16 cellular contexts compared by ENCODE assay signal in genomic region chr1:6006882-6007281, GRCh38. TPM values are rescaled to one million over a fixed set of nuclear protein-coding genes. Genes with fewer than 3 reads are reported as not detected.
DNase-seq lines count a peak whose midpoint lies in the region; ATAC-seq and TF ChIP-seq lines count a peak whose summit lies in the region.
"Had no signal": no experiment of that assay in that cellular context is flagged by ENCODE, and none has a peak within 500 bp of the region (broad histone marks: within the 10 kb centered on the region; RNA-seq: fewer than 3 reads in every experiment).

No MANE protein-coding gene starts in this region.

- no peak overlapping the region for H4K8ac ChIP-seq in neuronal stem cell (ENCODE audit: low read depth, low read length)
- H4K8ac ChIP-seq in trophoblast cell (ENCODE audit: low read depth, low read length) = no peak overlapping the region

- H3K36me3 Mint-ChIP-seq in CD8-positive, alpha-beta T cell = peaks cover 13% of the 10 kb centered on the region

- no peaks in the 10 kb centered on the region for H3K9me3 ChIP-seq in CD8-positive, alpha-beta T cell (ENCODE audit: low read length)
- no peaks in the 10 kb centered on the region for H3K9me3 ChIP-seq in RWPE2 (ENCODE audit: severe bottlenecking)
- no peaks in the 10 kb centered on the region for H3K9me3 ChIP-seq in neuronal stem cell (replicated peaks in 1 of 2; ENCODE audit: control insufficient read depth in 2 of 2, insufficient read depth in 1 of 2, low read depth in 1 of 2, low read length in 2 of 2)
- H3K9me3 ChIP-seq in trophoblast cell (ENCODE audit: insufficient read depth, low read depth, low read length) = no peaks in the 10 kb centered on the region
- no peaks in the 10 kb centered on the region for H3K9me3 ChIP-seq in BE2C
- H3K9me3 ChIP-seq: colonic mucosa, HAP-1 had no signal

- no peak overlapping the region for H3K4me3 ChIP-seq in CD8-positive, alpha-beta T cell (ENCODE audit: low read depth, low read length)
- H3K4me3 ChIP-seq in RWPE2 (ENCODE audit: severe bottlenecking) (no peak overlapping the region), neuronal stem cell (ENCODE audit: low read length in 2 of 2) (no peak overlapping the region), trophoblast cell (ENCODE audit: low read depth, low read length) (no peak overlapping the region), BE2C (ENCODE audit: low read depth, low read length) (no peak overlapping the region)
- H3K4me3 ChIP-seq: colonic mucosa, HAP-1 had no signal

- H2BK12ac ChIP-seq in neuronal stem cell (ENCODE audit: low read length) = no peak overlapping the region
- H2BK12ac ChIP-seq in trophoblast cell (ENCODE audit: low read length) = no peak overlapping the region

- H3K36me3 ChIP-seq in CD8-positive, alpha-beta T cell (ENCODE audit: insufficient read depth, low read length) = no peaks in the 10 kb centered on the region
- H3K36me3 ChIP-seq in RWPE2 (ENCODE audit: low read depth) = no peaks in the 10 kb centered on the region
- H3K36me3 ChIP-seq in neuronal stem cell (replicated peaks in 1 of 2; ENCODE audit: control insufficient read depth in 2 of 2, insufficient read depth in 2 of 2, low read length in 2 of 2) = no peaks in the 10 kb centered on the region
- H3K36me3 ChIP-seq in trophoblast cell (ENCODE audit: control insufficient read depth in 1 of 2, insufficient read depth in 2 of 2, low read length in 2 of 2) = no peaks in the 10 kb centered on the region
- H3K36me3 ChIP-seq in BE2C = no peaks in the 10 kb centered on the region
- H3K36me3 ChIP-seq: colonic mucosa, HAP-1 had no signal

- no peak overlapping the region for H3K4ac ChIP-seq in neuronal stem cell (ENCODE audit: low read length)
- no peak overlapping the region for H3K4ac ChIP-seq in trophoblast cell (ENCODE audit: low read depth, low read length)

- no peak for ATAC-seq in CD8-positive, alpha-beta T cell
- ATAC-seq in RWPE2 (ENCODE audit: low read depth) (no peak), Right ventricle myocardium superior (ENCODE audit: poor library complexity) (peak; percentile 47), GM21390 (IDR thresholded peaks at IDR 0.05; ENCODE audit: unreplicated experiment) (no peak)

- H2BK120ac ChIP-seq in neuronal stem cell (ENCODE audit: low read depth, low read length) = no peak overlapping the region
- H2BK120ac ChIP-seq in trophoblast cell (ENCODE audit: insufficient read depth, low read length, poor library complexity) = no peak overlapping the region

- no peak overlapping the region for H3K9ac ChIP-seq in neuronal stem cell (ENCODE audit: low read depth, low read length, poor library complexity)
- no peak overlapping the region for H3K9ac ChIP-seq in trophoblast cell (ENCODE audit: low read length)

- peak overlapping the region; percentile 73 for H3K27ac Mint-ChIP-seq in CD8-positive, alpha-beta T cell
- H3K27ac Mint-ChIP-seq: activated B cell treated with CpG ODN at 0.5 μM for 24 hours had no signal

- no peak for DNase-seq in CD8-positive, alpha-beta T cell
- DNase-seq in RWPE2 (ENCODE audit: low spot score) (peak; percentile 36), Right ventricle myocardium superior (peak; percentile 76), neuronal stem cell (ENCODE audit: low spot score) (no peak), cerebellar nuclear complex (lab: John Stamatoyannopoulos, UW) (no peak), trophoblast cell (no peak), BE2C (no peak)
- DNase-seq: activated B cell treated with CpG ODN at 0.5 μM for 24 hours; activated gamma-delta T cell; colonic mucosa; KBM-7; MV-4-11; NCI-H1930; stimulated activated naive CD4-positive, alpha-beta T cell had no signal

- H2AFZ ChIP-seq in neuronal stem cell (ENCODE audit: low read length) (no peak overlapping the region), trophoblast cell (ENCODE audit: insufficient read depth, low read length, poor library complexity) (no peak overlapping the region)

- no peaks in the 10 kb centered on the region for H3K79me2 ChIP-seq in trophoblast cell (ENCODE audit: control insufficient read depth, insufficient read depth, low read length, poor library complexity)

- no peaks in the 10 kb centered on the region for H3K27me3 ChIP-seq in CD8-positive, alpha-beta T cell (ENCODE audit: insufficient read depth, low read length)
- H3K27me3 ChIP-seq in RWPE2 (ENCODE audit: insufficient read depth, poor library complexity, severe bottlenecking) = no peaks in the 10 kb centered on the region
- peaks cover 0 to 6% (median 0%) of the 10 kb centered on the region in 3 experiments for H3K27me3 ChIP-seq in neuronal stem cell (ENCODE audit: control insufficient read depth in 3 of 3, insufficient read depth in 3 of 3, low read depth in 1 of 3, low read length in 3 of 3)
- H3K27me3 ChIP-seq in trophoblast cell (ENCODE audit: insufficient read depth, low read length) = no peaks in the 10 kb centered on the region
- no peaks in the 10 kb centered on the region for H3K27me3 ChIP-seq in BE2C
- H3K27me3 ChIP-seq: colonic mucosa had no signal

- TF ChIP-seq CTCF in CD8-positive, alpha-beta T cell (IDR thresholded peaks at IDR 0.05) = no peak
- TF ChIP-seq CTCF in RWPE2 (IDR thresholded peaks at IDR 0.05; ENCODE audit: poor library complexity, severe bottlenecking) = no peak
- no peak for TF ChIP-seq CTCF in BE2C (IDR thresholded peaks at IDR 0.05; ENCODE audit: low read depth, low read length)

- no peak overlapping the region for H3K4me2 ChIP-seq in neuronal stem cell (ENCODE audit: insufficient read depth, low read length, poor library complexity, severe bottlenecking)
- no peak overlapping the region for H3K4me2 ChIP-seq in trophoblast cell (ENCODE audit: low read length)

- peaks cover 28% of the 10 kb centered on the region for H3K4me1 Mint-ChIP-seq in CD8-positive, alpha-beta T cell (ENCODE audit: low read depth)

- H4K91ac ChIP-seq in neuronal stem cell (ENCODE audit: low read depth, low read length, poor library complexity) (no peak overlapping the region), trophoblast cell (ENCODE audit: low read depth, low read length) (no peak overlapping the region)

- CTCF ChIA-PET in CD8-positive, alpha-beta T cell (lab: Charles Lee) = no interaction called here

- H4K12ac ChIP-seq in trophoblast cell (ENCODE audit: low read depth, low read length) = no peak overlapping the region

- H3K27ac ChIP-seq in CD8-positive, alpha-beta T cell (ENCODE audit: low read depth, low read length) = no peak overlapping the region
- H3K27ac ChIP-seq in RWPE2 (ENCODE audit: poor library complexity, severe bottlenecking) (no peak overlapping the region), neuronal stem cell (replicated peaks; ENCODE audit: low read length) (no peak overlapping the region), trophoblast cell (ENCODE audit: low read depth, low read length) (no peak overlapping the region)
- H3K27ac ChIP-seq: colonic mucosa had no signal

- no peak overlapping the region for H3K18ac ChIP-seq in neuronal stem cell (ENCODE audit: low read length)
- no peak overlapping the region for H3K18ac ChIP-seq in trophoblast cell (ENCODE audit: low read length)

- H2BK15ac ChIP-seq in neuronal stem cell (ENCODE audit: low read length) = no peak overlapping the region

- intact Hi-C loops in CD8-positive, alpha-beta T cell (cut with DNase I, micrococcal nuclease) = no loop called here
- intact Hi-C loops in Right ventricle myocardium superior (cut with DNase I) = no loop called here

- H2AK5ac ChIP-seq in neuronal stem cell (ENCODE audit: low read depth, low read length) (no peak overlapping the region), trophoblast cell (ENCODE audit: low read length) (no peak overlapping the region)

- peaks cover 17% of the 10 kb centered on the region for H3K4me1 ChIP-seq in CD8-positive, alpha-beta T cell (ENCODE audit: insufficient read depth, low read length)
- H3K4me1 ChIP-seq in RWPE2 (ENCODE audit: insufficient read depth, poor library complexity, severe bottlenecking) = no peaks in the 10 kb centered on the region
- H3K4me1 ChIP-seq in neuronal stem cell (ENCODE audit: control insufficient read depth in 2 of 2, insufficient read depth in 1 of 2, low read depth in 1 of 2, low read length in 2 of 2) = peaks cover 22 to 33% of the 10 kb centered on the region in 2 donors
- H3K4me1 ChIP-seq in trophoblast cell (ENCODE audit: control insufficient read depth in 1 of 2, insufficient read depth in 2 of 2, low read length in 2 of 2) = no peaks in the 10 kb centered on the region
- H3K4me1 ChIP-seq in BE2C = peaks cover 14% of the 10 kb centered on the region
- H3K4me1 ChIP-seq: colonic mucosa had no signal

- peak overlapping the region; percentile 0 for H2BK5ac ChIP-seq in neuronal stem cell (ENCODE audit: low read length)
- H2BK5ac ChIP-seq in trophoblast cell (ENCODE audit: low read depth, low read length, poor library complexity) = no peak overlapping the region

- H3K27me3 Mint-ChIP-seq in CD8-positive, alpha-beta T cell (ENCODE audit: low read depth) = no peaks in the 10 kb centered on the region
- H3K27me3 Mint-ChIP-seq: activated B cell treated with CpG ODN at 0.5 μM for 24 hours had no signal

- H3K4me3 Mint-ChIP-seq in CD8-positive, alpha-beta T cell = no peak overlapping the region
- H3K4me3 Mint-ChIP-seq: activated B cell treated with CpG ODN at 0.5 μM for 24 hours had no signal

- WGBS in neuronal stem cell (ENCODE audit: extremely low coverage in 2 of 2, insufficient read length in 2 of 2, insufficient replicate concordance in 1 of 2), 2 donors = no CpG with 5 or more reads among the region's 12 CpGs
- WGBS in trophoblast cell (ENCODE audit: extremely low coverage, insufficient coverage, insufficient read length) = no CpG with 5 or more reads among the region's 12 CpGs

- POLR2A ChIA-PET in CD8-positive, alpha-beta T cell (lab: Charles Lee) = no interaction called here

- H3K14ac ChIP-seq in neuronal stem cell (ENCODE audit: low read length) (no peak overlapping the region), trophoblast cell (ENCODE audit: low read length) (no peak overlapping the region)

- no peaks in the 10 kb centered on the region for H3K9me3 Mint-ChIP-seq in CD8-positive, alpha-beta T cell
- H3K9me3 Mint-ChIP-seq: activated B cell treated with CpG ODN at 0.5 μM for 24 hours had no signal

- H3K23ac ChIP-seq in neuronal stem cell (ENCODE audit: low read depth, low read length, poor library complexity) (no peak overlapping the region), trophoblast cell (ENCODE audit: low read length) (no peak overlapping the region)

- no peaks in the 10 kb centered on the region for H3K79me1 ChIP-seq in neuronal stem cell (ENCODE audit: low read depth, low read length)
- H3K79me1 ChIP-seq in trophoblast cell (ENCODE audit: low read length) = no peaks in the 10 kb centered on the region

RNA-seq across cellular contexts. Expression of gene NPHP4, which starts 14.7 kb away (rescaled TPM):
- 1 to 10 TPM; 3.1 to 3.7 TPM for total RNA-seq in CD8-positive, alpha-beta T cell
- total RNA-seq in Right ventricle myocardium superior = 4.3 TPM
- polyA plus RNA-seq in neuronal stem cell (2013, experiment 1 of 2) = 9.7 TPM
- polyA plus RNA-seq in neuronal stem cell (2013, experiment 2 of 2) = 9.5 TPM
- 2.2 and 2.4 TPM in 2 replicates for polyA plus RNA-seq in trophoblast cell (2013)
- polyA plus RNA-seq in BE2C (2012; ENCODE audit: insufficient read depth, insufficient read length, low read depth) = 13.0 TPM

RNA-seq across cellular contexts. Expression of gene KCNAB2, which starts 38.8 kb away (rescaled TPM):
- total RNA-seq in CD8-positive, alpha-beta T cell = 100 to 1,000 TPM; 152 to 163 TPM
- total RNA-seq in Right ventricle myocardium superior = 21.2 TPM
- polyA plus RNA-seq in neuronal stem cell (2013, experiment 1 of 2) = 5.4 TPM
- 6.0 TPM for polyA plus RNA-seq in neuronal stem cell (2013, experiment 2 of 2)
- 0.55 and 0.57 TPM in 2 replicates for polyA plus RNA-seq in trophoblast cell (2013)
- 19.1 TPM for polyA plus RNA-seq in BE2C (2012; ENCODE audit: insufficient read depth, insufficient read length, low read depth)

Comparison
In these comparisons a context has a peak if more than half of its experiments do, and no peak if none do; other contexts are left out.
1. DNase-seq: peak in RWPE2 (single experiment) and Right ventricle myocardium superior (single experiment); none in CD8-positive, alpha-beta T cell (0 of 7), neuronal stem cell (single experiment), cerebellar nuclear complex (0 of 2), trophoblast cell (0 of 2) and BE2C (single experiment).